In the genomic region with DNA sequence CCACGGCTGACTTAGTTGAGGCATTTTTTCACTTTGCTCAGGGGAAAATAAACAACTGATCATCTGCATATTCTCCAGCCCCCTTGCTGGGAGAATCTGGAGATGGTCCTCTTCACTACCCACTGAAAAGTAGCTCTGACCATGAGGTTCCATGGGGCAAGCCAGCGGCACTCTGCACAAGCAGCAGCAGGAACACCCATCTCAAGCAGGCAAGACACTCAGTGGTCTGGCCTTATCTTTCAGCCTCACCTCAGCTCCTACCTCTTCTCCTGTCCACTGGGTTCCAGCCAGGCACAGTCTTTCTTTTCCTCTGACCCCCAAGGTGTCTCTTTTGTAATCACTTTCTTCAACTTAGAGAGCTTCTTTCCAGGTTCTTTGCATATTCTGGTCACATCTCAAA, we compare ENCODE assay signal across 30 cellular contexts.
"Had no signal": no experiment of that assay in that cellular context is flagged by ENCODE, and none has a peak within 500 bp of the region (broad histone marks: within the 10 kb centered on the region; RNA-seq: fewer than 3 reads in every experiment).

No MANE protein-coding gene starts in this region.

- H3K27ac Mint-ChIP-seq: naive thymus-derived CD8-positive, alpha-beta T cell; natural killer cell treated with Interleukin-12 subunit alpha and Interleukin-12 subunit beta and Interleukin-15 and Interleukin-18, amount 100 ng/mL, for 72 hours; nephron progenitor cell; progenitor cell of endocrine pancreas; stimulated activated memory B cell treated with anti-CD40 and anti-IgM and Interleukin-4, amounts not matched to agents 10 μg/mL and 1 μg/mL and 100 μg/mL, for 72 hours; stimulated activated naive CD8-positive, alpha-beta T cell treated with anti-CD3 and anti-CD28 coated beads, Interleukin-15, amount 100 ng/mL, for 72 hours had no signal

- H3K9ac ChIP-seq: parathyroid adenoma had no signal

- H3K4me1 ChIP-seq: parathyroid adenoma, psoas muscle, right lobe of liver, sigmoid colon, suprapubic skin, testis, tibial artery, transverse colon, upper lobe of left lung, vagina had no signal

- DNase-seq: naive thymus-derived CD8-positive, alpha-beta T cell; nephron progenitor cell; nucleus accumbens; ovary; posterior cingulate gyrus; psoas muscle; right cardiac atrium; right lobe of liver; sigmoid colon; small intestine; stimulated activated CD4-positive, alpha-beta T cell treated with anti-CD3 and anti-CD28 coated beads, Interleukin-15, amount 100 ng/mL, for 24 hours; stimulated activated CD4-positive, alpha-beta T cell treated with anti-CD3 and anti-CD28 coated beads, Interleukin-2, amount 100 ng/mL, for 24 hours; stimulated activated CD4-positive, alpha-beta T cell treated with anti-CD3 and anti-CD28 coated beads, Interleukin-2, amount 100 ng/mL, for 48 hours; stimulated activated CD4-positive, alpha-beta T cell treated with anti-CD3 and anti-CD28 coated beads, Interleukin-4, amount 100 ng/mL, for 24 hours; stimulated activated naive CD4-positive, alpha-beta T cell; stimulated activated naive CD8-positive, alpha-beta T cell treated with anti-CD3 and anti-CD28 coated beads, Interleukin-15, amount 100 ng/mL, for 72 hours; stimulated activated naive CD8-positive, alpha-beta T cell treated with anti-CD3 and anti-CD28 coated beads, Interleukin-15, Interleukin-2, amounts not matched to agents 100 U/mL and 50 U/mL, for 24 hours; substantia nigra; testis; tibial artery; transverse colon; upper lobe of left lung had no signal

- H3K79me2 ChIP-seq: parathyroid adenoma had no signal

- H3K36me3 ChIP-seq: neutrophil, ovary, right lobe of liver, sigmoid colon, suprapubic skin, tibial artery, transverse colon, upper lobe of left lung, vagina had no signal

- H3K4me3 ChIP-seq: ovary, psoas muscle, right lobe of liver, sigmoid colon, suprapubic skin, testis, tibial artery, transverse colon, upper lobe of left lung, vagina had no signal

- H3K27ac ChIP-seq: neutrophil, ovary, parathyroid adenoma, psoas muscle, right lobe of liver, sigmoid colon, suprapubic skin, testis, tibial artery, transverse colon, upper lobe of left lung, vagina had no signal

- H3K36me3 Mint-ChIP-seq: natural killer cell treated with Interleukin-12 subunit alpha and Interleukin-12 subunit beta and Interleukin-15 and Interleukin-18, amount 100 ng/mL, for 72 hours; stimulated activated memory B cell treated with anti-CD40 and anti-IgM and Interleukin-4, amounts not matched to agents 10 μg/mL and 1 μg/mL and 100 μg/mL, for 72 hours had no signal

- H3K4me1 Mint-ChIP-seq: naive thymus-derived CD8-positive, alpha-beta T cell; stimulated activated memory B cell treated with anti-CD40 and anti-IgM and Interleukin-4, amounts not matched to agents 10 μg/mL and 1 μg/mL and 100 μg/mL, for 72 hours; stimulated activated naive CD8-positive, alpha-beta T cell treated with anti-CD3 and anti-CD28 coated beads, Interleukin-15, amount 100 ng/mL, for 72 hours had no signal

- H3K9me3 Mint-ChIP-seq: nephron progenitor cell, neural crest cell had no signal

- H3K4me3 Mint-ChIP-seq: naive thymus-derived CD8-positive, alpha-beta T cell; natural killer cell treated with Interleukin-12 subunit alpha and Interleukin-12 subunit beta and Interleukin-15 and Interleukin-18, amount 100 ng/mL, for 72 hours; nephron progenitor cell; neural crest cell; stimulated activated memory B cell treated with anti-CD40 and anti-IgM and Interleukin-4, amounts not matched to agents 10 μg/mL and 1 μg/mL and 100 μg/mL, for 72 hours; stimulated activated naive CD8-positive, alpha-beta T cell treated with anti-CD3 and anti-CD28 coated beads, Interleukin-15, amount 100 ng/mL, for 72 hours had no signal

- H2AFZ ChIP-seq: parathyroid adenoma had no signal

- H3K27me3 ChIP-seq: neutrophil, ovary, right lobe of liver, sigmoid colon, suprapubic skin, testis, tibial artery, transverse colon, upper lobe of left lung, vagina had no signal

- H3K9me3 ChIP-seq: neutrophil, ovary, psoas muscle, right lobe of liver, sigmoid colon, suprapubic skin, testis, tibial artery, transverse colon, upper lobe of left lung, vagina had no signal

- H3K27me3 Mint-ChIP-seq: naive thymus-derived CD8-positive, alpha-beta T cell; natural killer cell treated with Interleukin-12 subunit alpha and Interleukin-12 subunit beta and Interleukin-15 and Interleukin-18, amount 100 ng/mL, for 72 hours; progenitor cell of endocrine pancreas; stimulated activated memory B cell treated with anti-CD40 and anti-IgM and Interleukin-4, amounts not matched to agents 10 μg/mL and 1 μg/mL and 100 μg/mL, for 72 hours; stimulated activated naive CD8-positive, alpha-beta T cell treated with anti-CD3 and anti-CD28 coated beads, Interleukin-15, amount 100 ng/mL, for 72 hours had no signal

- ATAC-seq: naive thymus-derived CD8-positive, alpha-beta T cell; natural killer cell treated with Interleukin-12 subunit alpha and Interleukin-12 subunit beta and Interleukin-15 and Interleukin-18, amount 100 ng/mL, for 72 hours; psoas muscle; right cardiac atrium; right lobe of liver; stimulated activated memory B cell treated with anti-CD40 and anti-IgM and Interleukin-4, amounts not matched to agents 10 μg/mL and 1 μg/mL and 100 μg/mL, for 72 hours; stimulated activated naive CD8-positive, alpha-beta T cell treated with anti-CD3 and anti-CD28 coated beads, Interleukin-15, amount 100 ng/mL, for 72 hours; stimulated activated naive CD8-positive, alpha-beta T cell treated with anti-CD3 and anti-CD28 coated beads, Interleukin-15, Interleukin-2, amounts not matched to agents 100 U/mL and 50 U/mL, for 24 hours had no signal
